1 cellular context compared by ENCODE assay signal in genomic region chr18:13445241-13445897, GRCh38.
TF ChIP-seq lines count a peak whose summit lies in the region.

No MANE protein-coding gene starts in this region.

TF ChIP-seq in HepG2, 621 proteins besides CTCF, POLR2A, EP300 and RAD21 (continued from another document):
- TF ChIP-seq ZNF207 (IDR thresholded peaks at IDR 0.05; ENCODE audit: borderline replicate concordance) = 0 out of 2 replicates have a peak, but pooled peaks have one; percentile 62
- TF ChIP-seq DNMT3B (CRISPR knock-in tag; conservative IDR thresholded peaks at IDR 0.05) = no peak
- TF ChIP-seq GPN1 (CRISPR knock-in tag; IDR thresholded peaks at IDR 0.05; ENCODE audit: borderline replicate concordance) = no peak
- TF ChIP-seq JUNB (CRISPR knock-in tag; IDR thresholded peaks at IDR 0.05; ENCODE audit: borderline replicate concordance) = no peak
- no peak for TF ChIP-seq CREB3 (CRISPR knock-in tag; IDR thresholded peaks at IDR 0.05)
- no peak for TF ChIP-seq HNRNPLL (IDR thresholded peaks at IDR 0.05; ENCODE audit: low read depth, low read length, poor library complexity, severe bottlenecking)
- no peak for TF ChIP-seq AKNA (CRISPR knock-in tag; IDR thresholded peaks at IDR 0.05; ENCODE audit: borderline replicate concordance)
- TF ChIP-seq BRD4 (CRISPR knock-in tag; IDR thresholded peaks at IDR 0.05) = 0 out of 2 replicates have a peak, but pooled peaks have one; percentile 62
- no peak for TF ChIP-seq ETV6 (CRISPR knock-in tag; conservative IDR thresholded peaks at IDR 0.05)
- TF ChIP-seq ZSCAN25 (CRISPR knock-in tag; IDR thresholded peaks at IDR 0.05) = no peak
- TF ChIP-seq ATF5 (CRISPR knock-in tag; IDR thresholded peaks at IDR 0.05; ENCODE audit: low read depth) = no peak
- TF ChIP-seq ZNF639 (CRISPR knock-in tag; conservative IDR thresholded peaks at IDR 0.05) = no peak
- TF ChIP-seq ATAD3A (CRISPR knock-in tag; IDR thresholded peaks at IDR 0.05) = no peak
- 0 out of 2 replicates have a peak, but pooled peaks have one; percentile 45 for TF ChIP-seq NONO (IDR thresholded peaks at IDR 0.05)
- TF ChIP-seq NONO (CRISPR knock-in tag; conservative IDR thresholded peaks at IDR 0.05) = no peak
- no peak for TF ChIP-seq FOXK2 (IDR thresholded peaks at IDR 0.05)
